In genomic region chr6:2959909-2960719, GRCh38 we compare ENCODE assay signal across 1 cellular context.
TF ChIP-seq lines count a peak whose summit lies in the region.

No MANE protein-coding gene starts in this region.

TF ChIP-seq in HepG2, 621 proteins besides CTCF, POLR2A, EP300 and RAD21:
- TF ChIP-seq FOXO4 (CRISPR knock-in tag; conservative IDR thresholded peaks at IDR 0.05) (0 out of 2 replicates have a peak, but pooled peaks have one; percentile 65), EEA1 (CRISPR knock-in tag; IDR thresholded peaks at IDR 0.05; ENCODE audit: borderline replicate concordance) (no peak), MAFG (CRISPR knock-in tag; IDR thresholded peaks at IDR 0.05) (no peak)
